ENCODE assay signal across 34 cellular contexts in the genomic region with DNA sequence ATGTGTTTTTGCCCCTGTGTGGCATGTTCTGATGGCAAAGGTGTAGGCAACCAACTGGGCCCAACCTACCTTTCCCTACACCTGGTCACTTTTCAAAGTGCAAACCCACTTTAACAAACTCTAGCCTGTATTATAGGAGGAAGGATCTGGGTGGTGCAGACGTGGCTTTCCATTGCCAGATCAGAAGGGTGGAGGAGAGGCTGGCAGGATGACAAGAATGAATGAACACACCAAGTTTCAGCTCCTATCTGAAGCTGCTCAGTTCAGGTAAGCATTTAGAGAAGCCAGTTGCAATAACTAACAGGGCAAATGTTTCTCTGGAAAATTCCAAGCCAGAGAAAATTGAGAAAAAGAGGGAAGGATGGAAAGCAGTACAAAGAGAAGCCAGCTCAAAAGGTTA. TPM values are rescaled to one million over a fixed set of nuclear protein-coding genes. Genes with fewer than 3 reads are reported as not detected.
DNase-seq lines count a peak whose midpoint lies in the region; ATAC-seq, FAIRE-seq and TF ChIP-seq lines count a peak whose summit lies in the region.
"Had no signal": no experiment of that assay in that cellular context is flagged by ENCODE, and none has a peak within 500 bp of the region (broad histone marks: within the 10 kb centered on the region; RNA-seq: fewer than 3 reads in every experiment).

No MANE protein-coding gene starts in this region.

- H3K4me3 ChIP-seq in ACC112 (ENCODE audit: low read depth, low read length) (peak overlapping the region; percentile 28; the same call in 1 of the 2 replicates), bronchial epithelial cell (ENCODE audit: low read depth, low read length) (no peak overlapping the region), mesodermal cell (ENCODE audit: extremely low read depth, insufficient read depth, low read length, poor library complexity, severe bottlenecking) (no peak overlapping the region)
- H3K4me3 ChIP-seq: A549, adrenal gland, dorsolateral prefrontal cortex had no signal

- H3K27ac ChIP-seq in ACC112 (ENCODE audit: low read depth, low read length) (peak overlapping the region; percentile 91), mesodermal cell (ENCODE audit: low read depth, low read length, severe bottlenecking) (peak overlapping the region; percentile 43)
- H3K27ac ChIP-seq: A549, adrenal gland, dorsolateral prefrontal cortex, parathyroid adenoma had no signal

- no peaks in the 10 kb centered on the region for H3K27me3 ChIP-seq in ACC112 (ENCODE audit: insufficient read depth, low read length)
- no peaks in the 10 kb centered on the region for H3K27me3 ChIP-seq in bronchial epithelial cell (ENCODE audit: control insufficient read depth, insufficient read depth, low read length)
- H3K27me3 ChIP-seq: adrenal gland had no signal

- H3K36me3 ChIP-seq in ACC112 (ENCODE audit: insufficient read depth, low read length) (no peaks in the 10 kb centered on the region), bronchial epithelial cell (ENCODE audit: control insufficient read depth, insufficient read depth, low read length) (no peaks in the 10 kb centered on the region), mesodermal cell (ENCODE audit: control insufficient read depth, insufficient read depth, low read length) (no peaks in the 10 kb centered on the region)
- H3K36me3 ChIP-seq: adrenal gland had no signal

- DNase-seq in NCI-H226 (peak; percentile 58), bronchial epithelial cell (ENCODE audit: low read depth) (no peak), NCI-H2081 (lab: John Stamatoyannopoulos, UW) (no peak), RPMI8226 (no peak), COLO829 (ENCODE audit: low spot score) (no peak)
- DNase-seq: activated CD4-positive, alpha-beta T cell treated with anti-CD3 and anti-CD28 coated beads, Interleukin-2, amount 50 U/mL, for 4 hours; activated naive CD4-positive, alpha-beta T cell treated with anti-CD3 and anti-CD28 coated beads for 36 hours; activated T-cell treated with anti-CD3 and anti-CD28 coated beads, Interleukin-2, amount 50 U/mL, for 72 hours; adrenal gland; CD4-positive, alpha-beta memory T cell; dorsolateral prefrontal cortex; GOT3; immature natural killer cell; Kasumi-1; NCI-H1694 treated with DMSO at 0.1 percent for 48 hours; NCI-H510A treated with DMSO at 0.1 percent for 48 hours; retina; small intestine; stimulated activated naive CD4-positive, alpha-beta T cell treated with Interleukin-2 at 50 U/mL for 16 hours; T-helper 17 cell had no signal

- H3K4me3 Mint-ChIP-seq in activated T-helper 17 cell treated with anti-CD3 and anti-CD28 coated beads, Interleukin-2, amount 50 U/mL, for 72 hours = no peak overlapping the region
- H3K4me3 Mint-ChIP-seq: activated naive CD4-positive, alpha-beta T cell treated with anti-CD3 and anti-CD28 coated beads for 36 hours; activated T-cell treated with anti-CD3 and anti-CD28 coated beads, Interleukin-2, amount 50 U/mL, for 72 hours; brain; CD4-positive, alpha-beta memory T cell; immature natural killer cell; memory B cell; neural crest cell; T-helper 17 cell had no signal

- H3K9me3 Mint-ChIP-seq in activated T-helper 17 cell treated with anti-CD3 and anti-CD28 coated beads, Interleukin-2, amount 50 U/mL, for 72 hours = no peaks in the 10 kb centered on the region
- H3K9me3 Mint-ChIP-seq: activated naive CD4-positive, alpha-beta T cell treated with anti-CD3 and anti-CD28 coated beads for 36 hours; activated T-cell treated with anti-CD3 and anti-CD28 coated beads, Interleukin-2, amount 50 U/mL, for 72 hours; brain; memory B cell had no signal

- 100% methylated on average over 1 of the region's 1 CpG; no CpG with 5 or more reads in 1 of the 2 experiments for WGBS in mesodermal cell (ENCODE audit: insufficient coverage in 2 of 2), 2 experiments

- no peaks in the 10 kb centered on the region for H3K4me1 Mint-ChIP-seq in activated T-helper 17 cell treated with anti-CD3 and anti-CD28 coated beads, Interleukin-2, amount 50 U/mL, for 72 hours
- H3K4me1 Mint-ChIP-seq: CD4-positive, alpha-beta memory T cell; immature natural killer cell; memory B cell; neural crest cell; T-helper 17 cell had no signal

- no peak overlapping the region for H3K27ac Mint-ChIP-seq in activated T-helper 17 cell treated with anti-CD3 and anti-CD28 coated beads, Interleukin-2, amount 50 U/mL, for 72 hours
- H3K27ac Mint-ChIP-seq: activated naive CD4-positive, alpha-beta T cell treated with anti-CD3 and anti-CD28 coated beads for 36 hours; activated T-cell treated with anti-CD3 and anti-CD28 coated beads, Interleukin-2, amount 50 U/mL, for 72 hours; brain; CD4-positive, alpha-beta memory T cell; immature natural killer cell; memory B cell; T-helper 17 cell had no signal

- H3K27me3 Mint-ChIP-seq in activated T-helper 17 cell treated with anti-CD3 and anti-CD28 coated beads, Interleukin-2, amount 50 U/mL, for 72 hours = peaks cover 3% of the 10 kb centered on the region
- H3K27me3 Mint-ChIP-seq: T-helper 17 cell had no signal

- no peaks in the 10 kb centered on the region for H3K36me3 Mint-ChIP-seq in activated T-helper 17 cell treated with anti-CD3 and anti-CD28 coated beads, Interleukin-2, amount 50 U/mL, for 72 hours (ENCODE audit: low read depth)
- H3K36me3 Mint-ChIP-seq: brain; CD4-positive, alpha-beta memory T cell; immature natural killer cell; memory B cell had no signal

- ATAC-seq in activated T-helper 17 cell treated with anti-CD3 and anti-CD28 coated beads, Interleukin-2, amount 50 U/mL, for 72 hours (replicated peaks) = no peak
- ATAC-seq: activated T-cell treated with anti-CD3 and anti-CD28 coated beads, Interleukin-2, amount 50 U/mL, for 72 hours; left lobe of liver; T-helper 17 cell had no signal

- peak; percentile 32 for FAIRE-seq in bronchial epithelial cell (lab: Jason Lieb, UNC)
- FAIRE-seq: A549, endometrium, GM18507, small intestine had no signal

- H3K4me1 ChIP-seq in ACC112 (ENCODE audit: control insufficient read depth, insufficient read depth, low read length, unreplicated experiment) (peaks cover 26% of the 10 kb centered on the region), mesodermal cell (ENCODE audit: control insufficient read depth, insufficient read depth, low read length, poor library complexity, severe bottlenecking) (peaks cover 11% of the 10 kb centered on the region)
- H3K4me1 ChIP-seq: A549, adrenal gland, parathyroid adenoma had no signal

- TF ChIP-seq CTCF in bronchial epithelial cell (IDR thresholded peaks at IDR 0.05; ENCODE audit: insufficient read depth, low read length, severe bottlenecking) = no peak

- no peaks in the 10 kb centered on the region for H3K79me2 ChIP-seq in ACC112 (ENCODE audit: control insufficient read depth, insufficient read depth, low read length, unreplicated experiment)
- H3K79me2 ChIP-seq: parathyroid adenoma had no signal

- peak overlapping the region; percentile 56 for H2AFZ ChIP-seq in ACC112 (ENCODE audit: low read length, unreplicated experiment)
- H2AFZ ChIP-seq: parathyroid adenoma had no signal

- H3K9me3 ChIP-seq in mesodermal cell (ENCODE audit: control insufficient read depth, low read length) = no peaks in the 10 kb centered on the region
- H3K9me3 ChIP-seq: A549, adrenal gland had no signal

RNA-seq across cellular contexts. Expression of a gene that starts 0.7 kb away (rescaled TPM):
- total RNA-seq in bronchial epithelial cell = 25.0 and 46.6 TPM in 2 replicates
- 0.63 TPM for polyA plus RNA-seq in mesodermal cell (2013, experiment 1 of 2)
- 0.86 TPM for polyA plus RNA-seq in mesodermal cell (2013, experiment 2 of 2)
- not detected for total RNA-seq in activated T-helper 17 cell treated with anti-CD3 and anti-CD28 coated beads, Interleukin-2, amount 50 U/mL, for 72 hours
- total RNA-seq: activated naive CD4-positive, alpha-beta T cell treated with anti-CD3 and anti-CD28 coated beads for 36 hours; activated T-cell treated with anti-CD3 and anti-CD28 coated beads, Interleukin-2, amount 50 U/mL, for 72 hours; CD4-positive, alpha-beta memory T cell; chondrocyte; left lobe of liver; neural crest cell; T-helper 17 cell; temporal lobe; urinary bladder had no signal
- polyA plus RNA-seq: adrenal gland; CD4-positive, alpha-beta memory T cell; immature natural killer cell; small intestine; urinary bladder had no signal

Comparison
In these comparisons a context has a peak if more than half of its experiments do, and no peak if none do; other contexts are left out.
1. RNA of a gene that starts 0.7 kb away (total RNA-seq): 25.0 to 46.6 TPM in bronchial epithelial cell; not detected in activated T-helper 17 cell treated with anti-CD3 and anti-CD28 coated beads, Interleukin-2, amount 50 U/mL, for 72 hours; every median in the first group is over 10 times any median in the second.